Comparison of ENCODE assay signal across 10 cellular contexts in genomic region chr15:20501512-20502222, GRCh38. TPM values are rescaled to one million over a fixed set of nuclear protein-coding genes. Genes with fewer than 3 reads are reported as not detected.
"Had no signal": no experiment of that assay in that cellular context is flagged by ENCODE, and none has a peak within 500 bp of the region (broad histone marks: within the 10 kb centered on the region; RNA-seq: fewer than 3 reads in every experiment).

No MANE protein-coding gene starts in this region.

RNA-seq across cellular contexts. Expression of gene GOLGA6L6, which starts 39.9 kb away (rescaled TPM):
- total RNA-seq: OCI-LY7, PC-3, PC-9, Peyer's patch, Right ventricle myocardium inferior, Right ventricle myocardium superior, RPMI7951, SJCRH30, SJSA1, SK-MEL-5 had no signal
